1 cellular context compared by ENCODE assay signal in the genomic region with DNA sequence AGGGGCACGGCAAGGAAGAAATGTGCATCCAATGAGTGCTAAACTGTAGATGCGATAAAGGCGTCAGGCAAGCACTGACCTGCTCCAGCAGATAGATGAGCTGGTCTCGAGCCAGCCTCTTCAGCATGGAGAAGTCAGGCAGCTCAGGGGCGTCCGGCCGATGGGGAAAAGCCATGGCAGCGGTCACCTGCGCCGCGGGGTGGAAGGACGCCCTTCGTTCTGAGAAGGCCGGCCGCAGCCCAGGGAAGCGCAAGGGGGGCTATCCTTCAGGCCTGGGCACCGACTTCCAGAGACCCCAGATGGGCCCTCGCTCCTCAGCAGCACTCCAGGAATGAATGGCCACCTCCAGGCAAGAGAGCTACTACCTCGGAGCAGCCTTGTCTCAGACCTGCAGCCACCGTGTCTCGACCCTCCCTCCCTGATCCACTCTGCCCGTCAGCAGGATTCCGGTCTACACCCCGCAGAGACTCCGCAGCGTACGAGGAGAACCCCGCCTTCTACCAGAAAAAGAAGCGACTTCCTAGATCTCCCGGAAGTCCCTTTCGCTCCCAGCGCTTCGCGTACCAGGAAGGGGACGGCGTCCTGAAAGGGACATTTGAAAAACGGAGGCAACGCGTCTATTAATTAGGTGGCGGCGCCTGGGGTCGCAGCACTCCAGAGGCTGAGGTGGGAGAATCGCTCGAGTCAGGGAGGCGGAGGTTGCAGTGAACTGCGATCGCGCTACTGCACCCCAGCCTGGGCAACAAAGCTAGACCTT.
TF ChIP-seq lines count a peak whose summit lies in the region.

A gene (minus strand): TSS at position 520 of the 757 bp plus-strand sequence. CDS start 345 bp downstream, at position 175.

TF ChIP-seq in HepG2, 621 proteins besides CTCF, POLR2A, EP300 and RAD21 (continued from another document and continues in another):
- TF ChIP-seq, protein P1, sequence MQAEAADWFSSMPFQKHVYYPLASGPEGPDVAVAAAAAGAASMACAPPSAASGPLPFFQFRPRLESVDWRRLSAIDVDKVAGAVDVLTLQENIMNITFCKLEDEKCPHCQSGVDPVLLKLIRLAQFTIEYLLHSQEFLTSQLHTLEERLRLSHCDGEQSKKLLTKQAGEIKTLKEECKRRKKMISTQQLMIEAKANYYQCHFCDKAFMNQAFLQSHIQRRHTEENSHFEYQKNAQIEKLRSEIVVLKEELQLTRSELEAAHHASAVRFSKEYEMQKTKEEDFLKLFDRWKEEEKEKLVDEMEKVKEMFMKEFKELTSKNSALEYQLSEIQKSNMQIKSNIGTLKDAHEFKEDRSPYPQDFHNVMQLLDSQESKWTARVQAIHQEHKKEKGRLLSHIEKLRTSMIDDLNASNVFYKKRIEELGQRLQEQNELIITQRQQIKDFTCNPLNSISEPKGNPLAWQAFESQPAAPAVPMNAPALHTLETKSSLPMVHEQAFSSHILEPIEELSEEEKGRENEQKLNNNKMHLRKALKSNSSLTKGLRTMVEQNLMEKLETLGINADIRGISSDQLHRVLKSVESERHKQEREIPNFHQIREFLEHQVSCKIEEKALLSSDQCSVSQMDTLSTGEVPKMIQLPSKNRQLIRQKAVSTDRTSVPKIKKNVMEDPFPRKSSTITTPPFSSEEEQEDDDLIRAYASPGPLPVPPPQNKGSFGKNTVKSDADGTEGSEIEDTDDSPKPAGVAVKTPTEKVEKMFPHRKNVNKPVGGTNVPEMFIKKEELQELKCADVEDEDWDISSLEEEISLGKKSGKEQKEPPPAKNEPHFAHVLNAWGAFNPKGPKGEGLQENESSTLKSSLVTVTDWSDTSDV (CRISPR knock-in tag; IDR thresholded peaks at IDR 0.05), result 0 out of 2 replicates have a peak, but pooled peaks have one; percentile 38
- TF ChIP-seq, protein P2, sequence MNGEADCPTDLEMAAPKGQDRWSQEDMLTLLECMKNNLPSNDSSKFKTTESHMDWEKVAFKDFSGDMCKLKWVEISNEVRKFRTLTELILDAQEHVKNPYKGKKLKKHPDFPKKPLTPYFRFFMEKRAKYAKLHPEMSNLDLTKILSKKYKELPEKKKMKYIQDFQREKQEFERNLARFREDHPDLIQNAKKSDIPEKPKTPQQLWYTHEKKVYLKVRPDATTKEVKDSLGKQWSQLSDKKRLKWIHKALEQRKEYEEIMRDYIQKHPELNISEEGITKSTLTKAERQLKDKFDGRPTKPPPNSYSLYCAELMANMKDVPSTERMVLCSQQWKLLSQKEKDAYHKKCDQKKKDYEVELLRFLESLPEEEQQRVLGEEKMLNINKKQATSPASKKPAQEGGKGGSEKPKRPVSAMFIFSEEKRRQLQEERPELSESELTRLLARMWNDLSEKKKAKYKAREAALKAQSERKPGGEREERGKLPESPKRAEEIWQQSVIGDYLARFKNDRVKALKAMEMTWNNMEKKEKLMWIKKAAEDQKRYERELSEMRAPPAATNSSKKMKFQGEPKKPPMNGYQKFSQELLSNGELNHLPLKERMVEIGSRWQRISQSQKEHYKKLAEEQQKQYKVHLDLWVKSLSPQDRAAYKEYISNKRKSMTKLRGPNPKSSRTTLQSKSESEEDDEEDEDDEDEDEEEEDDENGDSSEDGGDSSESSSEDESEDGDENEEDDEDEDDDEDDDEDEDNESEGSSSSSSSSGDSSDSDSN (CRISPR knock-in tag; IDR thresholded peaks at IDR 0.05), result peak; percentile 64
- TF ChIP-seq POLR2G (IDR thresholded peaks at IDR 0.05; ENCODE audit: low read depth, low read length) (peak; percentile 91), ZNF546 (CRISPR knock-in tag; conservative IDR thresholded peaks at IDR 0.05) (0 out of 2 replicates have a peak, but pooled peaks have one; percentile 54), MXI1 (IDR thresholded peaks at IDR 0.05; ENCODE audit: borderline replicate concordance, low read depth, low read length) (peak; percentile 60; the same call in 1 of the 3 replicates), XRCC5 (optimal IDR thresholded peaks at IDR 0.05; ENCODE audit: low read length) (no peak), FOSL2 (CRISPR knock-in tag; IDR thresholded peaks at IDR 0.05) (peak; percentile 18), ZSCAN20 (CRISPR knock-in tag; IDR thresholded peaks at IDR 0.05; ENCODE audit: borderline replicate concordance) (peak; percentile 73; the same call in 1 of the 2 replicates), U2AF1 (optimal IDR thresholded peaks at IDR 0.05; ENCODE audit: low read depth, low read length) (peak; percentile 36), ZNF572 (CRISPR knock-in tag; IDR thresholded peaks at IDR 0.05) (0 out of 2 replicates have a peak, but pooled peaks have one; percentile 37), TCF7 (IDR thresholded peaks at IDR 0.05; ENCODE audit: low read depth) (no peak), DR1 (CRISPR knock-in tag; IDR thresholded peaks at IDR 0.05) (no peak), NRL (CRISPR knock-in tag; IDR thresholded peaks at IDR 0.05; ENCODE audit: borderline replicate concordance) (peak; percentile 84), EEA1 (CRISPR knock-in tag; IDR thresholded peaks at IDR 0.05; ENCODE audit: borderline replicate concordance) (0 out of 2 replicates have a peak, but pooled peaks have one; percentile 66), SRY (CRISPR knock-in tag; IDR thresholded peaks at IDR 0.05) (peak; percentile 75; the same call in 1 of the 2 replicates), BHLHE40 (IDR thresholded peaks at IDR 0.05; ENCODE audit: low read length) (no peak), GTF2F1 (IDR thresholded peaks at IDR 0.05; ENCODE audit: low read length) (no peak), HNRNPK (IDR thresholded peaks at IDR 0.05; ENCODE audit: low read depth, low read length, poor library complexity, severe bottlenecking) (no peak), ZNF772 (CRISPR knock-in tag; IDR thresholded peaks at IDR 0.05) (no peak), BCL6 (CRISPR knock-in tag; IDR thresholded peaks at IDR 0.05) (peak; percentile 58; the same call in 1 of the 2 replicates), SRSF1 (optimal IDR thresholded peaks at IDR 0.05; ENCODE audit: low read depth, low read length) (no peak), TBL1XR1 (IDR thresholded peaks at IDR 0.05; ENCODE audit: borderline replicate concordance, low read length, partially characterized antibody) (no peak), FOXK1 (CRISPR knock-in tag; IDR thresholded peaks at IDR 0.05; ENCODE audit: borderline replicate concordance, low read depth) (peak; percentile 54; the same call in 1 of the 2 replicates), ZNF747 (CRISPR knock-in tag; IDR thresholded peaks at IDR 0.05; ENCODE audit: borderline replicate concordance) (peak; percentile 54; the same call in 1 of the 2 replicates), ZNF577 (CRISPR knock-in tag; IDR thresholded peaks at IDR 0.05; ENCODE audit: borderline replicate concordance, low read depth) (no peak), TEAD3 (CRISPR knock-in tag; optimal IDR thresholded peaks at IDR 0.05; ENCODE audit: borderline replicate concordance) (peak; percentile 64), ZNF777 (CRISPR knock-in tag; IDR thresholded peaks at IDR 0.05) (peak; percentile 26; the same call in 1 of the 2 replicates), ZKSCAN8 (CRISPR knock-in tag; IDR thresholded peaks at IDR 0.05; ENCODE audit: borderline replicate concordance) (no peak), ARHGAP35 (CRISPR knock-in tag; IDR thresholded peaks at IDR 0.05; ENCODE audit: borderline replicate concordance) (no peak), ZNF468 (CRISPR knock-in tag; IDR thresholded peaks at IDR 0.05) (no peak), ZFP62 (CRISPR knock-in tag; IDR thresholded peaks at IDR 0.05) (no peak), ZNF703 (CRISPR knock-in tag; IDR thresholded peaks at IDR 0.05; ENCODE audit: borderline replicate concordance) (0 out of 2 replicates have a peak, but pooled peaks have one; percentile 71), RBFOX2 (IDR thresholded peaks at IDR 0.05; ENCODE audit: low read depth, low read length) (peak; percentile 51), ZNF33B (CRISPR knock-in tag; IDR thresholded peaks at IDR 0.05) (no peak), ZNF501 (CRISPR knock-in tag; IDR thresholded peaks at IDR 0.05) (peak; percentile 67), HNRNPLL (IDR thresholded peaks at IDR 0.05; ENCODE audit: low read depth, low read length, poor library complexity, severe bottlenecking) (peak; percentile 40), ZNF367 (CRISPR knock-in tag; IDR thresholded peaks at IDR 0.05; ENCODE audit: borderline replicate concordance) (0 out of 2 replicates have a peak, but pooled peaks have one; percentile 30)
- TF ChIP-seq, protein P3, sequence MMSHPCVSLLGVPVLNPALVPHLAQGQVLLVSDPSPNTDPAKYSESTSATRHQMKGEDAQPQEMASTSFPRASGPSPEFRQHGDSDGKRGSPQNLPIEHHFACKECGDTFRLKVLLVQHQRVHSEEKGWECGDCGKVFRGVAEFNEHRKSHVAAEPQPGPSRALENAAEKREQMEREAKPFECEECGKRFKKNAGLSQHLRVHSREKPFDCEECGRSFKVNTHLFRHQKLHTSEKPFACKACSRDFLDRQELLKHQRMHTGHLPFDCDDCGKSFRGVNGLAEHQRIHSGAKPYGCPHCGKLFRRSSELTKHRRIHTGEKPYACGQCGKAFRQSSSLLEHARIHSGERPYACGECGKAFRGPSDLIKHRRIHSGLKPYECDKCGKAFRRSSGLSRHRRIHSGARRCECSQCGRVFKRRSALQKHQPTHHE (CRISPR knock-in tag; IDR thresholded peaks at IDR 0.05; ENCODE audit: borderline replicate concordance), result no peak; the same call in 1 of the 2 replicates
- TF ChIP-seq, protein P4, sequence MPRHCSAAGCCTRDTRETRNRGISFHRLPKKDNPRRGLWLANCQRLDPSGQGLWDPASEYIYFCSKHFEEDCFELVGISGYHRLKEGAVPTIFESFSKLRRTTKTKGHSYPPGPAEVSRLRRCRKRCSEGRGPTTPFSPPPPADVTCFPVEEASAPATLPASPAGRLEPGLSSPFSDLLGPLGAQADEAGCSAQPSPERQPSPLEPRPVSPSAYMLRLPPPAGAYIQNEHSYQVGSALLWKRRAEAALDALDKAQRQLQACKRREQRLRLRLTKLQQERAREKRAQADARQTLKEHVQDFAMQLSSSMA (CRISPR knock-in tag; IDR thresholded peaks at IDR 0.05), result no peak
- TF ChIP-seq, protein P5, sequence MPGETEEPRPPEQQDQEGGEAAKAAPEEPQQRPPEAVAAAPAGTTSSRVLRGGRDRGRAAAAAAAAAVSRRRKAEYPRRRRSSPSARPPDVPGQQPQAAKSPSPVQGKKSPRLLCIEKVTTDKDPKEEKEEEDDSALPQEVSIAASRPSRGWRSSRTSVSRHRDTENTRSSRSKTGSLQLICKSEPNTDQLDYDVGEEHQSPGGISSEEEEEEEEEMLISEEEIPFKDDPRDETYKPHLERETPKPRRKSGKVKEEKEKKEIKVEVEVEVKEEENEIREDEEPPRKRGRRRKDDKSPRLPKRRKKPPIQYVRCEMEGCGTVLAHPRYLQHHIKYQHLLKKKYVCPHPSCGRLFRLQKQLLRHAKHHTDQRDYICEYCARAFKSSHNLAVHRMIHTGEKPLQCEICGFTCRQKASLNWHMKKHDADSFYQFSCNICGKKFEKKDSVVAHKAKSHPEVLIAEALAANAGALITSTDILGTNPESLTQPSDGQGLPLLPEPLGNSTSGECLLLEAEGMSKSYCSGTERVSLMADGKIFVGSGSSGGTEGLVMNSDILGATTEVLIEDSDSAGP (CRISPR knock-in tag; IDR thresholded peaks at IDR 0.05; ENCODE audit: borderline replicate concordance), result peak; percentile 70; the same call in 1 of the 2 replicates
- TF ChIP-seq, protein P6, sequence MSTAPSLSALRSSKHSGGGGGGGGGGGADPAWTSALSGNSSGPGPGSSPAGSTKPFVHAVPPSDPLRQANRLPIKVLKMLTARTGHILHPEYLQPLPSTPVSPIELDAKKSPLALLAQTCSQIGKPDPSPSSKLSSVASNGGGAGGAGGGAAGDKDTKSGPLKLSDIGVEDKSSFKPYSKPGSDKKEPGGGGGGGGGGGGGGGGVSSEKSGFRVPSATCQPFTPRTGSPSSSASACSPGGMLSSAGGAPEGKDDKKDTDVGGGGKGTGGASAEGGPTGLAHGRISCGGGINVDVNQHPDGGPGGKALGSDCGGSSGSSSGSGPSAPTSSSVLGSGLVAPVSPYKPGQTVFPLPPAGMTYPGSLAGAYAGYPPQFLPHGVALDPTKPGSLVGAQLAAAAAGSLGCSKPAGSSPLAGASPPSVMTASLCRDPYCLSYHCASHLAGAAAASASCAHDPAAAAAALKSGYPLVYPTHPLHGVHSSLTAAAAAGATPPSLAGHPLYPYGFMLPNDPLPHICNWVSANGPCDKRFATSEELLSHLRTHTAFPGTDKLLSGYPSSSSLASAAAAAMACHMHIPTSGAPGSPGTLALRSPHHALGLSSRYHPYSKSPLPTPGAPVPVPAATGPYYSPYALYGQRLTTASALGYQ (CRISPR knock-in tag; IDR thresholded peaks at IDR 0.05), result no peak
- TF ChIP-seq, protein P7, sequence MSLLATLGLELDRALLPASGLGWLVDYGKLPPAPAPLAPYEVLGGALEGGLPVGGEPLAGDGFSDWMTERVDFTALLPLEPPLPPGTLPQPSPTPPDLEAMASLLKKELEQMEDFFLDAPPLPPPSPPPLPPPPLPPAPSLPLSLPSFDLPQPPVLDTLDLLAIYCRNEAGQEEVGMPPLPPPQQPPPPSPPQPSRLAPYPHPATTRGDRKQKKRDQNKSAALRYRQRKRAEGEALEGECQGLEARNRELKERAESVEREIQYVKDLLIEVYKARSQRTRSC (CRISPR knock-in tag; IDR thresholded peaks at IDR 0.05; ENCODE audit: low read depth), result no peak
- TF ChIP-seq, protein P8, sequence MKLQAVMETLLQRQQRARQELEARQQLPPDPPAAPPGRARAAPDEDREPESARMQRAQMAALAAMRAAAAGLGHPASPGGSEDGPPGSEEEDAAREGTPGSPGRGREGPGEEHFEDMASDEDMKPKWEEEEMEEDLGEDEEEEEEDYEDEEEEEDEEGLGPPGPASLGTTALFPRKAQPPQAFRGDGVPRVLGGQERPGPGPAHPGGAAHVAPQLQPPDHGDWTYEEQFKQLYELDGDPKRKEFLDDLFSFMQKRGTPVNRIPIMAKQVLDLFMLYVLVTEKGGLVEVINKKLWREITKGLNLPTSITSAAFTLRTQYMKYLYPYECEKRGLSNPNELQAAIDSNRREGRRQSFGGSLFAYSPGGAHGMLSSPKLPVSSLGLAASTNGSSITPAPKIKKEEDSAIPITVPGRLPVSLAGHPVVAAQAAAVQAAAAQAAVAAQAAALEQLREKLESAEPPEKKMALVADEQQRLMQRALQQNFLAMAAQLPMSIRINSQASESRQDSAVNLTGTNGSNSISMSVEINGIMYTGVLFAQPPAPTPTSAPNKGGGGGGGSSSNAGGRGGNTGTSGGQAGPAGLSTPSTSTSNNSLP (IDR thresholded peaks at IDR 0.05; ENCODE audit: low read depth, low read length), result no peak; the same call in 1 of the 2 replicates
